ENCODE assay signal across 7 cellular contexts in the genomic region with DNA sequence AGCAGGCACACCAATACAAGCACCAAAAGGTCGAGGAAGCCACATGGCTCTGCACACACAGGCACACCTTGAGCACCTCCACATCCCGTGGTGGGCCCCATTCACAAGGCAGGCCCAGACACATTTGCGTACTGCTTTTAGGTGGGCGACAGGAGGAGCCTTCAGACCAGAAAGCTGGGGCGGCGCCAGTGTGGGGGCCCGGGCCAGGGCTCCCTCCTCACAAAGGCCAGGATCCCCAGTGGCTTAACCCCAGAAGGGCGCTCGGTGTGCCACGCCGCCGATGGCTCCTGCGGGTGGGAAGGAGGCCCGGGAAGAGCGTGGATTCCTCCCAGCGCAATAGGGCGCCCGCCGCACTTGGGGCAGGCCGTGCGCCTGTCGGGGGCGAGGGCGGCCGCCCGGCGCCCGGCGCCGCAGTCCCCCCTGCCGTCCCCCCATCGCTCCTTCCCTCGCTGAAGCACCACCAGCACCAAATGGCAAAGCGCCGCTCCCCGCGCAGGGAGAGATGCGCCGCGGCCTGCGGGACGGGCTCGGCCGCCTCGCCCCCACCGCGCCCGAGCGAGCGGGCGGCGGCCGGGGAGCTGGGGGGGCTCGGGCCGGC. TPM values are rescaled to one million over a fixed set of nuclear protein-coding genes. Genes with fewer than 3 reads are reported as not detected.
DNase-seq lines count a peak whose midpoint lies in the region; ATAC-seq and TF ChIP-seq lines count a peak whose summit lies in the region.

No MANE protein-coding gene starts in this region.

- TF ChIP-seq CTCF in colonic mucosa (IDR thresholded peaks at IDR 0.05) (no peak), lung (IDR thresholded peaks at IDR 0.05; ENCODE audit: control extremely low read depth, extremely low read depth) (no peak)

- H3K27me3 ChIP-seq in HAP-1 (ENCODE audit: low read depth), result peaks cover 2% of the 10 kb centered on the region
- peaks cover 79% of the 10 kb centered on the region for H3K27me3 ChIP-seq in NT2/D1 (ENCODE audit: insufficient read depth, insufficient read length)
- peaks cover 24% of the 10 kb centered on the region for H3K27me3 ChIP-seq in colonic mucosa
- no peaks in the 10 kb centered on the region for H3K27me3 ChIP-seq in lung (ENCODE audit: control insufficient read depth, insufficient read depth)
- peaks cover 67% of the 10 kb centered on the region for H3K27me3 ChIP-seq in thymus (ENCODE audit: control insufficient read depth, insufficient read depth)

- intact Hi-C loops in colonic mucosa (cut with DNase I), result no loop called here

- H3K9me3 ChIP-seq in HAP-1 (no peaks in the 10 kb centered on the region; the same call in 1 of the 2 replicates), NT2/D1 (ENCODE audit: insufficient read depth, low read length) (no peaks in the 10 kb centered on the region), colonic mucosa (no peaks in the 10 kb centered on the region), lung (ENCODE audit: control insufficient read depth in 2 of 2, insufficient read depth in 1 of 2, low read length in 1 of 2) (no peaks in the 10 kb centered on the region), thymus (ENCODE audit: control insufficient read depth) (no peaks in the 10 kb centered on the region)

- DNase-seq in HAP-1 (ENCODE audit: low spot score in 2 of 2) (peak; percentile 47 to 76), NT2/D1 (ENCODE audit: low read depth, low spot score) (no peak), colonic mucosa (no peak), lung (ENCODE audit: low spot score) (peak; percentile 64), UCSD-AML1 (lab: John Stamatoyannopoulos, UW; ENCODE audit: unreplicated experiment) (no peak), DMS153 (lab: John Stamatoyannopoulos, UW) (no peak)

- peaks cover 42% of the 10 kb centered on the region for H3K4me1 ChIP-seq in HAP-1
- H3K4me1 ChIP-seq in NT2/D1 (ENCODE audit: insufficient read depth, insufficient read length), result peaks cover 24% of the 10 kb centered on the region
- H3K4me1 ChIP-seq in colonic mucosa, result no peaks in the 10 kb centered on the region
- H3K4me1 ChIP-seq in lung (ENCODE audit: control insufficient read depth in 2 of 2, insufficient read depth in 2 of 2, low read length in 2 of 2), result peaks cover 0 to 19% of the 10 kb centered on the region in 2 donors
- peaks cover 8% of the 10 kb centered on the region for H3K4me1 ChIP-seq in thymus (ENCODE audit: control insufficient read depth, insufficient read depth, low read length)

- H3K4me3 ChIP-seq in HAP-1, result peak overlapping the region; percentile 23
- H3K4me3 ChIP-seq in NT2/D1 (ENCODE audit: insufficient read length, low read depth), result peak overlapping the region; percentile 61
- H3K4me3 ChIP-seq in colonic mucosa, result peak overlapping the region; percentile 39
- H3K4me3 ChIP-seq in lung, result peak overlapping the region; percentile 47
- peak overlapping the region; percentile 47 for H3K4me3 ChIP-seq in thymus (ENCODE audit: low read length)

- H3K27ac ChIP-seq in colonic mucosa (peak overlapping the region; percentile 63), lung (ENCODE audit: low read depth in 1 of 2, low read length in 1 of 2) (peak overlapping the region; percentile 76 to 97), thymus (ENCODE audit: low read depth) (no peak overlapping the region)

- WGBS in lung, 2 donors, result 3 to 6% methylated on average over 30 to 55 of the region's 55 CpGs
- WGBS in thymus, result 6% methylated on average over 55 of the region's 55 CpGs

- H3K9ac ChIP-seq in NT2/D1 (ENCODE audit: insufficient read length, low read depth) (peak overlapping the region; percentile 75), colonic mucosa (ENCODE audit: low read depth in 2 of 2, low read length in 2 of 2) (peak overlapping the region; percentile 21 to 64)

- in situ Hi-C loops in HAP-1 (cut with MboI; ENCODE audit: low sequenced_read_pairs), result no loop called here

- ATAC-seq in lung (ENCODE audit: insufficient read depth, low FRiP score), result peak; percentile 3

- no peaks in the 10 kb centered on the region for H3K36me3 ChIP-seq in HAP-1 (replicated peaks)
- no peaks in the 10 kb centered on the region for H3K36me3 ChIP-seq in NT2/D1 (ENCODE audit: insufficient read depth, insufficient read length, low read length)
- no peaks in the 10 kb centered on the region for H3K36me3 ChIP-seq in colonic mucosa
- H3K36me3 ChIP-seq in lung (ENCODE audit: control insufficient read depth in 2 of 2, insufficient read depth in 2 of 2, low read length in 2 of 2), result no peaks in the 10 kb centered on the region
- H3K36me3 ChIP-seq in thymus (ENCODE audit: control insufficient read depth, insufficient read depth), result no peaks in the 10 kb centered on the region

RNA-seq across cellular contexts. Expression of a gene that starts 2.9 kb away (rescaled TPM):
- total RNA-seq in colonic mucosa (1 to 10 TPM; 4.3 to 6.7 TPM), lung (10 to 100 TPM; 37.5 to 70.9 TPM)
- polyA plus RNA-seq in lung (10 to 100 TPM; 40.3 to 62.5 TPM), thymus (9.6 TPM)

RNA-seq across cellular contexts. Expression of a gene that starts 19.1 kb away (rescaled TPM):
- total RNA-seq in colonic mucosa, result 10 to 100 TPM; 36.2 to 42.7 TPM
- 10 to 100 TPM; 23.3 to 54.0 TPM for total RNA-seq in lung
- 10 to 100 TPM; 33.8 to 36.2 TPM for polyA plus RNA-seq in lung
- polyA plus RNA-seq in thymus, result 35.2 TPM

RNA-seq across cellular contexts. Expression of a gene that starts 24.4 kb away (rescaled TPM):
- total RNA-seq in colonic mucosa, result 10 to 100 TPM; 25.6 to 38.3 TPM
- total RNA-seq in lung, result 10 to 100 TPM; 13.2 to 36.2 TPM
- 10 to 100 TPM; 15.4 to 36.3 TPM for polyA plus RNA-seq in lung
- polyA plus RNA-seq in thymus, result 18.9 TPM

RNA-seq across cellular contexts. Expression of a gene that starts 41.1 kb away (rescaled TPM):
- total RNA-seq in colonic mucosa, result not detected
- under 1 TPM in 1 of 2 donors, not detected in 1; 0.52 TPM for total RNA-seq in lung
- not detected for polyA plus RNA-seq in lung
- 0.25 TPM for polyA plus RNA-seq in thymus

Comparison
In these comparisons a context has a peak if more than half of its experiments do, and no peak if none do; other contexts are left out.
1. DNase-seq: peak in HAP-1 (2 of 2) and lung (single experiment); none in NT2/D1 (single experiment), colonic mucosa (single experiment), UCSD-AML1 (single experiment) and DMS153 (single experiment).
2. RNA of a gene that starts 2.9 kb away (total RNA-seq): 37.5 to 70.9 TPM in lung; 4.3 to 6.7 TPM in colonic mucosa; every median in the first group is over 4 times any median in the second.
3. Peak in every context shown above with its lines, with median percentiles within 50 percentile points of each other: H3K4me3 ChIP-seq.